In genomic region chr14:105388976-105389375, GRCh38 we compare ENCODE assay signal across 2 cellular contexts.
TF ChIP-seq lines count a peak whose summit lies in the region.

No MANE protein-coding gene starts in this region.

TF ChIP-seq in HEK293, 187 proteins besides CTCF, POLR2A, EP300 and RAD21:
- TF ChIP-seq ZNF701 (tag by site-specific recombination; IDR thresholded peaks at IDR 0.05) (no peak), ZBTB17 (tag by site-specific recombination; IDR thresholded peaks at IDR 0.05) (no peak), SETDB1 (IDR thresholded peaks at IDR 0.05; ENCODE audit: insufficient read length, low read length) (no peak), ATF2 (tag by site-specific recombination; IDR thresholded peaks at IDR 0.05; ENCODE audit: low read depth) (no peak), ZIC2 (tag by site-specific recombination; IDR thresholded peaks at IDR 0.05) (peak; percentile 81), ZNF560 (tag by site-specific recombination; IDR thresholded peaks at IDR 0.05; ENCODE audit: borderline replicate concordance) (no peak)

TF ChIP-seq in K562, 482 proteins besides CTCF, POLR2A, EP300 and RAD21:
- no peak for TF ChIP-seq SAP30 (IDR thresholded peaks at IDR 0.05; ENCODE audit: borderline replicate concordance, insufficient read depth, low read depth, low read length, poor library complexity, severe bottlenecking)
- no peak for TF ChIP-seq ZC3H4 (CRISPR knock-in tag; IDR thresholded peaks at IDR 0.05; ENCODE audit: borderline replicate concordance)
- TF ChIP-seq POLR2G (IDR thresholded peaks at IDR 0.05; ENCODE audit: low read depth, low read length) = 0 out of 2 replicates have a peak, but pooled peaks have one; percentile 13
TF ChIP-seq in K562: peak in this region for 1.
